ENCODE assay signal across 8 cellular contexts in the genomic region with DNA sequence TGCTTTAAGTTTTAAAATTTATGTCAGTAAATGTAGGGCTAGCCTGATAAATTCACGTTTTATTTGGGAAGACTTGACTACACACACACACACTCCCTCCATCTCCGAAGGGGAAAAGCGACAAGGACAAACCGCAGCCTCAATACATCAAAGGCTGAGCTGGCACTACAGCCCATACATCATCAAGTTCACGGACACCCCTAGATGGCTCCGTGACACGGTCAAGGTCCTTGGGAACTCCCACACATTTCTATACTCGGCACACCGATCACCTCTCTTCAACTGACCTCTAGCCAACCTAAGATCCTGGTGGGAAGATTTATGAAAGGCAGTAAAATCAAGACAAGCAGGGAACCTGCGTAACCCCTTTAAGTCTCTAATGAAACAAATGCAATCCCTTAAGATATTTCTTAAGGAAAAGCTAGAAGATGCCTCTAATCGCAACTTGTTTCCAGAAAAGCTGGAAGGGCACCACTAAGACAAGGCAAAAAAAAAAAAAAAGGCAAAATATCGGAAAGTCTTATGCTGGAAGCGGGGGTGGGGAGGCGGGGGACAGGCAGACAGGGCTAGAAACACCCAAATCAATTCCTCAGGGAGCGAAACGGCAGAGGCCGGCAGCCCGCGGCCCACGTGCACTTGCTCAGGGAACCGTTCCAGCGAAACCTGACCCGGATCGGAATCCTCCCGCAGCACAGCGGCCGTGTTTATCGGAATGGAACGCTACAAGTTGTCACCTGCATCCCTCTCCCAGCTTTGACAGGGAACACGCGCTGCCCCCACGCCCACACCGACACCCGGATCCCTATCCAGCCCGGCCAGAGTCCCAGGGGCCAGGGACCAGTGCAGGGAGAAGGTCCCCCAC. TPM values are rescaled to one million over a fixed set of nuclear protein-coding genes. Genes with fewer than 3 reads are reported as not detected.
DNase-seq lines count a peak whose midpoint lies in the region; ATAC-seq and TF ChIP-seq lines count a peak whose summit lies in the region.

No MANE protein-coding gene starts in this region.

- POLR2A ChIA-PET in activated B cell treated with CpG ODN at 0.5 μM for 24 hours (lab: Charles Lee) = no interaction called here

- no peak for TF ChIP-seq CTCF in activated B cell treated with CpG ODN at 0.5 μM for 24 hours (IDR thresholded peaks at IDR 0.05)

- ATAC-seq in activated B cell treated with CpG ODN at 0.5 μM for 24 hours (ENCODE audit: low read depth) (no peak), GM18505 (IDR thresholded peaks at IDR 0.05; ENCODE audit: unreplicated experiment) (no peak), HG02981 (IDR thresholded peaks at IDR 0.05; ENCODE audit: unreplicated experiment) (no peak), GM18870 (IDR thresholded peaks at IDR 0.05; ENCODE audit: unreplicated experiment) (no peak)

- CTCF ChIA-PET in activated naive CD4-positive, alpha-beta T cell treated with anti-CD3 and anti-CD28 coated beads, Interleukin-2, amount 10 ng/mL, durations not matched to agents 7 days and 5 days (lab: Charles Lee) = no interaction called here
- CTCF ChIA-PET in activated B cell treated with CpG ODN at 0.5 μM for 24 hours (lab: Charles Lee) = no interaction called here

- H3K4me1 Mint-ChIP-seq in activated naive CD4-positive, alpha-beta T cell treated with anti-CD3 and anti-CD28 coated beads, Interleukin-2, amount 10 ng/mL, durations not matched to agents 7 days and 5 days = peaks cover 15% of the 10 kb centered on the region
- peaks cover 21% of the 10 kb centered on the region for H3K4me1 Mint-ChIP-seq in activated B cell treated with CpG ODN at 0.5 μM for 24 hours

- DNase-seq in activated naive CD4-positive, alpha-beta T cell treated with anti-CD3 and anti-CD28 coated beads, Interleukin-2, amount 10 ng/mL, durations not matched to agents 7 days and 5 days = no peak
- no peak for DNase-seq in activated naive CD4-positive, alpha-beta T cell treated with Interleukin-2 at 50 U/mL for 16 hours
- peak; percentile 19 for DNase-seq in activated B cell treated with CpG ODN at 0.5 μM for 24 hours
- peak in 41 of 42 donors; percentile 11 to 73 (median 48) for DNase-seq in head of caudate nucleus
- peak in 29 of 56 donors; percentile 2 to 49 (median 18) for DNase-seq in nucleus accumbens (lab: John Stamatoyannopoulos, UW)

- H3K27ac Mint-ChIP-seq in activated naive CD4-positive, alpha-beta T cell treated with anti-CD3 and anti-CD28 coated beads, Interleukin-2, amount 10 ng/mL, durations not matched to agents 7 days and 5 days = no peak overlapping the region
- H3K27ac Mint-ChIP-seq in activated B cell treated with CpG ODN at 0.5 μM for 24 hours = peak overlapping the region; percentile 25

- no peak for TF ChIP-seq POLR2A in GM18505 (IDR thresholded peaks at IDR 0.05; ENCODE audit: borderline replicate concordance, extremely low read depth, insufficient read depth, insufficient read length)

- no peaks in the 10 kb centered on the region for H3K36me3 Mint-ChIP-seq in activated naive CD4-positive, alpha-beta T cell treated with anti-CD3 and anti-CD28 coated beads, Interleukin-2, amount 10 ng/mL, durations not matched to agents 7 days and 5 days
- no peaks in the 10 kb centered on the region for H3K36me3 Mint-ChIP-seq in activated B cell treated with CpG ODN at 0.5 μM for 24 hours (ENCODE audit: low read depth)

- no peaks in the 10 kb centered on the region for H3K9me3 Mint-ChIP-seq in activated naive CD4-positive, alpha-beta T cell treated with anti-CD3 and anti-CD28 coated beads, Interleukin-2, amount 10 ng/mL, durations not matched to agents 7 days and 5 days
- H3K9me3 Mint-ChIP-seq in activated B cell treated with CpG ODN at 0.5 μM for 24 hours = no peaks in the 10 kb centered on the region

- peaks cover 53% of the 10 kb centered on the region for H3K27me3 Mint-ChIP-seq in activated naive CD4-positive, alpha-beta T cell treated with anti-CD3 and anti-CD28 coated beads, Interleukin-2, amount 10 ng/mL, durations not matched to agents 7 days and 5 days
- peaks cover 43% of the 10 kb centered on the region for H3K27me3 Mint-ChIP-seq in activated B cell treated with CpG ODN at 0.5 μM for 24 hours

- intact Hi-C loops in activated B cell treated with CpG ODN at 0.5 μM for 24 hours (cut with micrococcal nuclease) = loop anchor here (5.0 to 10.0 kb wide), 5 partner anchors 258 to 734 kb away; no protein-coding TSS in a partner anchor
- intact Hi-C loops in head of caudate nucleus (cut with DNase I) = no loop called here

- H3K4me3 Mint-ChIP-seq in activated naive CD4-positive, alpha-beta T cell treated with anti-CD3 and anti-CD28 coated beads, Interleukin-2, amount 10 ng/mL, durations not matched to agents 7 days and 5 days = peak overlapping the region; percentile 23
- peak overlapping the region; percentile 84 for H3K4me3 Mint-ChIP-seq in activated B cell treated with CpG ODN at 0.5 μM for 24 hours

RNA-seq across cellular contexts. Expression of gene ARHGAP20, which starts 1.5 kb away (rescaled TPM):
- 0.11 and 0.17 TPM in 2 replicates for total RNA-seq in activated B cell treated with CpG ODN at 0.5 μM for 24 hours

Comparison
In these comparisons a context has a peak if more than half of its experiments do, and no peak if none do; other contexts are left out.
1. DNase-seq: peak in activated B cell treated with CpG ODN at 0.5 μM for 24 hours (single experiment), head of caudate nucleus (41 of 42) and nucleus accumbens (29 of 56); none in activated naive CD4-positive, alpha-beta T cell treated with anti-CD3 and anti-CD28 coated beads, Interleukin-2, amount 10 ng/mL, durations not matched to agents 7 days and 5 days (single experiment) and activated naive CD4-positive, alpha-beta T cell treated with Interleukin-2 at 50 U/mL for 16 hours (single experiment).